In genomic region chr1:62237950-62238374, GRCh38 we compare ENCODE assay signal across 1 cellular context.
A peak's percentile ranks its signal among the peaks of the same experiment; 100 is the strongest.
TF ChIP-seq lines count a peak whose summit lies in the region.

No MANE protein-coding gene starts in this region.

TF ChIP-seq in HepG2, 621 proteins besides CTCF, POLR2A, EP300 and RAD21 (continued from another document and continues in another):
- TF ChIP-seq ZBTB39 (CRISPR knock-in tag; IDR thresholded peaks at IDR 0.05) (no peak), KDM5B (CRISPR knock-in tag; IDR thresholded peaks at IDR 0.05; ENCODE audit: borderline replicate concordance) (no peak), NCOA5 (CRISPR knock-in tag; IDR thresholded peaks at IDR 0.05) (no peak), SKIL (CRISPR knock-in tag; IDR thresholded peaks at IDR 0.05; ENCODE audit: borderline replicate concordance) (peak; percentile 73; the same call in 1 of the 2 replicates), NFYC (CRISPR knock-in tag; IDR thresholded peaks at IDR 0.05) (0 out of 2 replicates have a peak, but pooled peaks have one; percentile 9), SYNCRIP (IDR thresholded peaks at IDR 0.05; ENCODE audit: insufficient read depth, low read depth, low read length) (no peak), TEAD2 (CRISPR knock-in tag; IDR thresholded peaks at IDR 0.05) (no peak), RBM39 (IDR thresholded peaks at IDR 0.05; ENCODE audit: low read depth, low read length, poor library complexity, severe bottlenecking) (no peak), MEF2D (CRISPR knock-in tag; IDR thresholded peaks at IDR 0.05) (no peak), FLYWCH1 (CRISPR knock-in tag; IDR thresholded peaks at IDR 0.05) (no peak), ZIK1 (CRISPR knock-in tag; IDR thresholded peaks at IDR 0.05; ENCODE audit: borderline replicate concordance, low read depth) (no peak), IRX3 (CRISPR knock-in tag; IDR thresholded peaks at IDR 0.05; ENCODE audit: borderline replicate concordance, low read depth) (no peak), KDM4B (CRISPR knock-in tag; IDR thresholded peaks at IDR 0.05) (0 out of 2 replicates have a peak, but pooled peaks have one; percentile 50), ZNF703 (CRISPR knock-in tag; IDR thresholded peaks at IDR 0.05; ENCODE audit: borderline replicate concordance) (no peak), AGO1 (IDR thresholded peaks at IDR 0.05; ENCODE audit: low read depth, low read length, poor library complexity, severe bottlenecking) (no peak), MXD3 (CRISPR knock-in tag; IDR thresholded peaks at IDR 0.05) (no peak), RNF2 (conservative IDR thresholded peaks at IDR 0.05; ENCODE audit: low read depth) (no peak), ZNF337 (CRISPR knock-in tag; IDR thresholded peaks at IDR 0.05; ENCODE audit: borderline replicate concordance, low read depth) (no peak), POGK (CRISPR knock-in tag; conservative IDR thresholded peaks at IDR 0.05) (no peak), MLX (CRISPR knock-in tag; IDR thresholded peaks at IDR 0.05) (peak; percentile 83), KDM3A (CRISPR knock-in tag; IDR thresholded peaks at IDR 0.05; ENCODE audit: low read depth) (no peak), ATF4 (CRISPR knock-in tag; IDR thresholded peaks at IDR 0.05) (no peak), PAX8 (CRISPR knock-in tag; IDR thresholded peaks at IDR 0.05; ENCODE audit: borderline replicate concordance) (no peak), HMGXB4 (CRISPR knock-in tag; IDR thresholded peaks at IDR 0.05; ENCODE audit: borderline replicate concordance in 1 of 2, low read depth in 1 of 2) (no peak), ZSCAN21 (CRISPR knock-in tag; IDR thresholded peaks at IDR 0.05; ENCODE audit: borderline replicate concordance) (no peak), ZMYM2 (CRISPR knock-in tag; IDR thresholded peaks at IDR 0.05) (0 out of 2 replicates have a peak, but pooled peaks have one; percentile 41), ZNF234 (CRISPR knock-in tag; conservative IDR thresholded peaks at IDR 0.05) (no peak), MLLT10 (CRISPR knock-in tag; IDR thresholded peaks at IDR 0.05) (no peak), IRF9 (CRISPR knock-in tag; IDR thresholded peaks at IDR 0.05; ENCODE audit: borderline replicate concordance) (no peak), SMAD9 (CRISPR knock-in tag; IDR thresholded peaks at IDR 0.05) (no peak), ZNF282 (IDR thresholded peaks at IDR 0.05; ENCODE audit: partially characterized antibody) (no peak), ZNF800 (CRISPR knock-in tag; IDR thresholded peaks at IDR 0.05) (no peak), AKAP8 (CRISPR knock-in tag; IDR thresholded peaks at IDR 0.05) (no peak), ZNF644 (CRISPR knock-in tag; IDR thresholded peaks at IDR 0.05; ENCODE audit: low read depth) (no peak), TCF7L2 (IDR thresholded peaks at IDR 0.05; ENCODE audit: low read depth, low read length) (no peak), KLF15 (CRISPR knock-in tag; IDR thresholded peaks at IDR 0.05; ENCODE audit: borderline replicate concordance) (no peak), MTERF4 (CRISPR knock-in tag; IDR thresholded peaks at IDR 0.05) (0 out of 2 replicates have a peak, but pooled peaks have one; percentile 44), ZBTB21 (CRISPR knock-in tag; IDR thresholded peaks at IDR 0.05) (no peak; the same call in 1 of the 2 replicates), HMGXB3 (CRISPR knock-in tag; IDR thresholded peaks at IDR 0.05; ENCODE audit: borderline replicate concordance) (no peak), FOSL1 (CRISPR knock-in tag; IDR thresholded peaks at IDR 0.05; ENCODE audit: borderline replicate concordance) (no peak), EEA1 (CRISPR knock-in tag; IDR thresholded peaks at IDR 0.05; ENCODE audit: borderline replicate concordance) (no peak), PPARG (CRISPR knock-in tag; conservative IDR thresholded peaks at IDR 0.05) (peak; percentile 87), HNRNPL (IDR thresholded peaks at IDR 0.05; ENCODE audit: low read depth, low read length) (no peak)
